ENCODE assay signal across 1 cellular context in the genomic region with DNA sequence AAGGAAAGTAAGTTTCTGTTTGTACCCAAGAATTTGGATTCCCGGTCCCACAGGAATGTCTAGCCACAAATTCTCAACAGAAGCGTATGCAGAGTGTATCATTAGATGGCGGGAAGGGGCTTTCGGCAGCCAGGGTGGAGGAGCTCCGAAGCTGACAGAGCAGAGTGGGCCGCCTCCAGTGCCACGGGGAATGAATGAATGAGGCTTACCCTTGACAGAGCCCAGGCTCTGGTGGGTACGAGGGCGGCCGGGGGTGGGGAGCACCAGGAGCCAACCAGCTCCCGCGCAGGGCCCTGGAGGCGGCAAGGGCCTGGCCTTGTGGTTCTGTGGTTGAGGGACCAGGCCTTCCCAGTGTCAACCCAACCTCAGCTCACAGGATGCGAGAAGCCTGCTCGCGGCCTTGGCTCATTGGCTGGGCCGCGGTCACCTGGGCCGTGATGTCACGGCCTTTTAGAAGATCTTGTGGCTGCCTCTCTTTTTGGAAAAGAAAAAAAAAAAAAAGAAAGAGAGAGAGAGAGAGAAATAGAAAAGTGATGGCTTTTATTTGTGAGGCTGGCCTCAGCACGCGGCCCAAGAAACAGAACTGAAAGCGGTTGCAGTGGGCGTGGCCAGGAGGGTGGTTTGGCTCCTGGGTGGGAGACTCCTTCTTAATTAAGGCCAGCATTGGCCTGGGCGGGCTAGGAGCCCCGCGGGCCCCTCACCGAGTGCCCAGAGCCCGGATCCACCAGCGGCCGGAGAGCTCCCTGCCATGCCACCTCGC.
TF ChIP-seq lines count a peak whose summit lies in the region.

No MANE protein-coding gene starts in this region.

TF ChIP-seq in IMR-90, 13 proteins besides CTCF, POLR2A, EP300 and RAD21 (continued from another document):
- no peak for TF ChIP-seq ELK1 (IDR thresholded peaks at IDR 0.05; ENCODE audit: borderline replicate concordance, low read depth, low read length)
